ENCODE assay signal across 8 cellular contexts in the genomic region with DNA sequence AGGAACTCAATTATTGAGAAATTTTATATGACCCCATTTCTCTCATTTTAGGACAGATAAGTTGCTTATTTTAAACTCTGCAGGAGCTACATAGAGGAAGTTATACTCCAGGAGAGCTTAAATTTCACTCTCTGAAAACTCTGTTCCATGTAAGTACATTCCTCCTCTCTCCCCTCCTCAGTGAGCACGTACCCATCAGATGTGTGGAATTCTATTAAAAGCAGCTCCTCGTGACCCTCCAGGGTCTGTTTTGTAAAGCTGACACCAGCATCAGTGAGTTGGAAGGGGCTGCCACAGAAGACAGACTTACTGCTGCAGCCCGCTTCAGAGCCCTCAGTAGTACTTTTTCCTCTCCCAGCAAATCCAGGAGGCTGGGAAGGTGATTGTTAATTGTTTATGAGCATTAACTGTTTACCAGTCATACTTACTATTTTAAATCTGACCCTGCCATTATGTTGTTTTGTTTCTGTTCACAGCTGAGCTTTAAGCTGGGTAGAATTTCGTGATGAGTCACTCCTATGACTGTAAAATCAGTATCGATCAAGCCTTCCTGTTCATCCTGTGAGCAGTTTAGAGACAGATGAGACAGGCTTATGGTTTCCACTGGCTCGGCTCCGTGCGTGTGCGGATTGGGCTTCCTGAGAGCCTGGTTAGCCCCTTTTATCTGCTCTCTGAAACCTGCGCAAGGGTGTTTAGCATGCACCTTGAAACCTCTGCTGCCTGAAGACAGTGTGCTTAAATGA. TPM values are rescaled to one million over a fixed set of nuclear protein-coding genes. Genes with fewer than 3 reads are reported as not detected.
DNase-seq lines count a peak whose midpoint lies in the region; ATAC-seq and TF ChIP-seq lines count a peak whose summit lies in the region.

No MANE protein-coding gene starts in this region.

- peaks cover 0 to 2% (median 0%) of the 10 kb centered on the region in 5 experiments for H3K9me3 Mint-ChIP-seq in brain

- intact Hi-C loops in Panc1 (cut with micrococcal nuclease; ENCODE audit: unreplicated experiment) = no loop called here

- peak overlapping the region in 3 of 5 experiments; percentile 49 to 88 (median 59) for H3K27ac Mint-ChIP-seq in brain

- H3K4me3 ChIP-seq in Panc1 (ENCODE audit: low read depth in 2 of 2, low read length in 2 of 2) = 0 out of 4 replicates have a peak overlapping the region, but pooled peaks of 1 of the 2 experiments have one; percentile 3

- DNase-seq in Panc1 (ENCODE audit: low read depth, low spot score) = no peak
- peak; percentile 86 for DNase-seq in renal cortical epithelial cell (ENCODE audit: low read depth)
- DNase-seq in NCI-H1436 treated with DMSO at 0.1 percent for 48 hours (lab: John Stamatoyannopoulos, UW) = no peak
- no peak for DNase-seq in NCI-H1105 treated with DMSO at 0.1 percent for 48 hours (lab: John Stamatoyannopoulos, UW)

- in situ Hi-C loops in Panc1 (cut with HindIII; ENCODE audit: low pct_unique_long_range_greater_than_20kb, low sequenced_read_pairs) = no loop called here

- H3K4me1 Mint-ChIP-seq in brain = peaks cover 66% of the 10 kb centered on the region

- POLR2A ChIA-PET in Panc1 (lab: Charles Lee) = no interaction called here

- no TSS peak for BruUV-seq in Panc1 (replicated peaks; lab: Mats Ljungman, UMichigan)

- CTCF ChIA-PET in Panc1 (lab: Charles Lee) = no interaction called here

- H3K4me3 Mint-ChIP-seq in brain = peak overlapping the region in 2 of 5 experiments; percentile 0 to 7

- peaks cover 57% of the 10 kb centered on the region for H3K4me1 ChIP-seq in Panc1 (ENCODE audit: control insufficient read depth, insufficient read depth, low read length)

- no peaks in the 10 kb centered on the region for H3K27me3 Mint-ChIP-seq in brain

- ATAC-seq in GM18868 (IDR thresholded peaks at IDR 0.05; ENCODE audit: unreplicated experiment) (peak; percentile 91), Panc1 (peak; percentile 42), HG03139 (IDR thresholded peaks at IDR 0.05; ENCODE audit: unreplicated experiment) (no peak), GM18511 (IDR thresholded peaks at IDR 0.05; ENCODE audit: unreplicated experiment) (no peak)

- H3K27ac ChIP-seq in Panc1 (ENCODE audit: low read length) = peak overlapping the region; percentile 10; the same call in 1 of the 2 replicates

- TF ChIP-seq CTCF in Panc1 (IDR thresholded peaks at IDR 0.05) (no peak), brain (conservative IDR thresholded peaks at IDR 0.05) (no peak)

- H3K9me3 ChIP-seq in Panc1 (ENCODE audit: control insufficient read depth, insufficient read depth, low read depth, low read length) = no peaks in the 10 kb centered on the region

- no peaks in the 10 kb centered on the region for H3K36me3 ChIP-seq in Panc1 (ENCODE audit: control insufficient read depth, insufficient read depth, low read length)

- peaks cover 36% of the 10 kb centered on the region for H3K36me3 Mint-ChIP-seq in brain

- no peaks in the 10 kb centered on the region for H3K27me3 ChIP-seq in Panc1 (ENCODE audit: control insufficient read depth, insufficient read depth, low read length)

RNA-seq across cellular contexts. Expression of gene IGF1R, which starts 20.4 kb away (rescaled TPM):
- total RNA-seq in Panc1 (2021; ENCODE audit: unreplicated experiment) (77.1 TPM), renal cortical epithelial cell (26.9 and 272 TPM in 2 replicates)
- polyA plus RNA-seq in Panc1 (2012; ENCODE audit: insufficient read length) = 38.0 TPM
- 11.4 TPM for polyA plus RNA-seq in brain (ENCODE audit: insufficient read depth, low read depth, low replicate concordance)

Comparison
In these comparisons a context has a peak if more than half of its experiments do, and no peak if none do; other contexts are left out.
1. ATAC-seq: peak in GM18868 (single experiment) and Panc1 (single experiment); none in HG03139 (single experiment) and GM18511 (single experiment).